In genomic region chr14:90398315-90398811, GRCh38 we compare ENCODE assay signal across 8 cellular contexts. TPM values are rescaled to one million over a fixed set of nuclear protein-coding genes. Genes with fewer than 3 reads are reported as not detected.
DNase-seq lines count a peak whose midpoint lies in the region; ATAC-seq and TF ChIP-seq lines count a peak whose summit lies in the region.

No MANE protein-coding gene starts in this region.

- POLR2A ChIA-PET in MCF 10A (lab: Yijun Ruan, JAX): interaction anchor here (1.3 to 3.3 kb wide), 2 partner anchors 299 to 360 kb away, joined by 7 to 26 read pairs; no protein-coding TSS in a partner anchor

- ATAC-seq in GM21381 (IDR thresholded peaks at IDR 0.05; ENCODE audit: unreplicated experiment): peak; percentile 10

- H3K36me3 Mint-ChIP-seq in MCF 10A (ENCODE audit: insufficient read depth, unreplicated experiment): peaks cover 44% of the 10 kb centered on the region

- H3K9me3 Mint-ChIP-seq in MCF 10A (ENCODE audit: unreplicated experiment): no peaks in the 10 kb centered on the region

- H3K4me1 Mint-ChIP-seq in MCF 10A (ENCODE audit: insufficient read depth, unreplicated experiment): peaks cover 10% of the 10 kb centered on the region

- peak overlapping the region; percentile 80 for H3K4me3 Mint-ChIP-seq in MCF 10A (ENCODE audit: unreplicated experiment)

- no TSS peak for BruUV-seq in MCF 10A (replicated peaks; lab: Mats Ljungman, UMichigan)

- no peak for TF ChIP-seq CTCF in MCF 10A (IDR thresholded peaks at IDR 0.05; ENCODE audit: unreplicated experiment)

- CTCF ChIA-PET in MCF 10A (lab: Yijun Ruan, JAX): interaction anchor here (0.5 to 10.0 kb wide), 11 partner anchors 22 to 1688 kb away, joined by 3 to 158 read pairs (median 3); no protein-coding TSS in a partner anchor

- H3K27ac ChIP-seq in layer of hippocampus (ENCODE audit: low read depth, low read length): peak overlapping the region; percentile 85

- intact Hi-C loops in MCF 10A (cut with micrococcal nuclease): loop anchor here (2.0 to 10.0 kb wide), 3 partner anchors 360 to 502 kb away; partner anchors contain the start of genes EFCAB11 and TDP1

- H3K27me3 ChIP-seq in layer of hippocampus (ENCODE audit: control insufficient read depth, insufficient read depth, low read length): no peaks in the 10 kb centered on the region

- no peaks in the 10 kb centered on the region for H3K27me3 Mint-ChIP-seq in MCF 10A (ENCODE audit: insufficient read depth, unreplicated experiment)

- peak; percentile 64 for DNase-seq in COR-L47 (lab: John Stamatoyannopoulos, UW)
- DNase-seq in Kasumi-1 (lab: John Stamatoyannopoulos, UW): peak; percentile 29 to 61
- peak; percentile 61 for DNase-seq in UCSD-AML1 (lab: John Stamatoyannopoulos, UW; ENCODE audit: unreplicated experiment)
- peak; percentile 34 for DNase-seq in MCF 10A (ENCODE audit: unreplicated experiment)
- peak; percentile 40 for DNase-seq in stimulated activated CD4-positive, alpha-beta T cell treated with anti-CD3 and anti-CD28 coated beads, Interleukin-2, amount 100 ng/mL, for 4 hours (ENCODE audit: low read depth)
- no peak for DNase-seq in cortex of kidney (lab: John Stamatoyannopoulos, UW)

- H3K27ac Mint-ChIP-seq in MCF 10A (ENCODE audit: low read depth, unreplicated experiment): peak overlapping the region; percentile 46

RNA-seq across cellular contexts. Expression of gene CALM1, which starts 1.5 kb away (rescaled TPM):
- 122 and 140 TPM in 2 replicates for total RNA-seq in MCF 10A (2022)
